In the genomic region with DNA sequence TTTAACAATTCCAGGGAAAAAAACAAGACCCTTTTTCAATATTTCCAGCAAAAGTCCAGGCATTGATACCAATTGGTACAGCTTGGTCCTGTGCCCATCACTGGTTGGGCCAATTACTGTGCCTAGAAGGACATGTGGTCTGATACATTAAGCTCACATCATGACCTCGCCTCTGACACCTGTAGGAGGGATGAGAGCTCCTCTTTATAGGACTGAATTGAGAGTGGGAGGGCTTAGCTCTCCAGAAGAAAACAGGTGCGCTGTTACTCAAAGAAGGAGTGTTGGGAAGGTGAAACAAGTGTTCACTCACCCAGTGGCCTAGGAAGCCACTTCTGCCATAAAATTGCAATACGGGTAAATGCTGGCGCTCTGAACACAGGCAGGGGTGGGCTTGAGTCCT, we compare ENCODE assay signal across 1 cellular context.
TF ChIP-seq lines count a peak whose summit lies in the region.

No MANE protein-coding gene starts in this region.

TF ChIP-seq in K562, 482 proteins besides CTCF, POLR2A, EP300 and RAD21 (continued from another document):
- TF ChIP-seq, protein P1, sequence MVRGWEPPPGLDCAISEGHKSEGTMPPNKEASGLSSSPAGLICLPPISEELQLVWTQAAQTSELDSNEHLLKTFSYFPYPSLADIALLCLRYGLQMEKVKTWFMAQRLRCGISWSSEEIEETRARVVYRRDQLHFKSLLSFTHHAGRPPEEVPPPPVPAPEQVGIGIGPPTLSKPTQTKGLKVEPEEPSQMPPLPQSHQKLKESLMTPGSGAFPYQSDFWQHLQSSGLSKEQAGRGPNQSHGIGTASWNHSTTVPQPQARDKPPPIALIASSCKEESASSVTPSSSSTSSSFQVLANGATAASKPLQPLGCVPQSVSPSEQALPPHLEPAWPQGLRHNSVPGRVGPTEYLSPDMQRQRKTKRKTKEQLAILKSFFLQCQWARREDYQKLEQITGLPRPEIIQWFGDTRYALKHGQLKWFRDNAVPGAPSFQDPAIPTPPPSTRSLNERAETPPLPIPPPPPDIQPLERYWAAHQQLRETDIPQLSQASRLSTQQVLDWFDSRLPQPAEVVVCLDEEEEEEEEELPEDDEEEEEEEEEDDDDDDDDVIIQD (CRISPR knock-in tag; IDR thresholded peaks at IDR 0.05): no peak
TF ChIP-seq in K562: peak in this region for 0.
